In the genomic region with DNA sequence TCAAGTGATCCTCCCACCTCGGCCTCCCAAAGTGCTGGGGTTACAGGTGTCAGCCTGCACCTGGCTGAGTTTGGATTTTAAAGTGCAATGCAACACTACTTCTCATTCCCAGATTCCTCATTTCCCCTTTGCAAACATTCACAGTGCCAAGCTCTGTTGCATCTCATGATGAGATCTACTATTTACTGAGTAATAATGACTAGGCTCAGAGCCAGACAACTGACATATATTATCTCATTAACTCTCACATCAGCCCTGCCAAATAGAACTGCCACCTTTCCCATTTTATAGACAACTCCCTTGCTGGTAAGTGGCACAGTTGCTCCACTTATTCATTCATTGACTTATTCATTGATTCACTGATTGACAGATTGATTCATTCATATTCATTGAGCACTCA, we compare ENCODE assay signal across 8 cellular contexts. TPM values are rescaled to one million over a fixed set of nuclear protein-coding genes. Genes with fewer than 3 reads are reported as not detected.
DNase-seq lines count a peak whose midpoint lies in the region; ATAC-seq and TF ChIP-seq lines count a peak whose summit lies in the region.

No MANE protein-coding gene starts in this region.

- 91% methylated on average over 1 of the region's 1 CpG for WGBS in mesenchymal stem cell

- H2BK120ac ChIP-seq in mesenchymal stem cell (ENCODE audit: low read depth, low read length), result no peak overlapping the region

- H3K9ac ChIP-seq in mesenchymal stem cell (ENCODE audit: low read length), result no peak overlapping the region

- H3K27ac ChIP-seq in mesenchymal stem cell (ENCODE audit: low read length, poor library complexity, severe bottlenecking), result peak overlapping the region; percentile 17

- no peak overlapping the region for H3K4ac ChIP-seq in mesenchymal stem cell (ENCODE audit: low read depth in 1 of 2, low read length in 2 of 2)

- ATAC-seq in SK-N-SH treated with all-trans-retinoic acid at 6 μM for 48 hours (peak; percentile 44), HG02981 (IDR thresholded peaks at IDR 0.05; ENCODE audit: unreplicated experiment) (no peak)

- no peak overlapping the region for H2AFZ ChIP-seq in mesenchymal stem cell (ENCODE audit: low read depth, low read length)

- no peak overlapping the region for H4K8ac ChIP-seq in mesenchymal stem cell (ENCODE audit: low read length)

- peaks cover 0 to 30% of the 10 kb centered on the region in 2 experiments for H3K27me3 ChIP-seq in mesenchymal stem cell (ENCODE audit: control insufficient read depth in 1 of 2, insufficient read depth in 1 of 2, low read length in 2 of 2)

- H4K91ac ChIP-seq in mesenchymal stem cell (ENCODE audit: low read length), result no peak overlapping the region

- no peak overlapping the region for H2AK5ac ChIP-seq in mesenchymal stem cell (ENCODE audit: low read length, severe bottlenecking)

- no peak overlapping the region for H3K18ac ChIP-seq in mesenchymal stem cell (ENCODE audit: low read depth in 1 of 2, low read length in 2 of 2)

- peak; percentile 47 for DNase-seq in EH (ENCODE audit: low read depth)
- DNase-seq in NCI-H187 treated with DMSO at 0.1 percent for 48 hours (lab: John Stamatoyannopoulos, UW), result peak; percentile 70
- no peak for DNase-seq in mesenchymal stem cell
- no peak for DNase-seq in GM19240 (ENCODE audit: insufficient read length, low spot score)
- DNase-seq in stimulated activated naive CD4-positive, alpha-beta T cell (lab: John Stamatoyannopoulos, UW), result no peak
- DNase-seq in foreskin melanocyte, result no peak

- no peak overlapping the region for H2BK5ac ChIP-seq in mesenchymal stem cell (ENCODE audit: low read depth, low read length, poor library complexity, severe bottlenecking)

- H3K4me2 ChIP-seq in mesenchymal stem cell (ENCODE audit: low read length, poor library complexity, severe bottlenecking), result no peak overlapping the region

- H3K4me3 ChIP-seq in mesenchymal stem cell (ENCODE audit: insufficient read depth in 1 of 2, low read depth in 1 of 2, low read length in 2 of 2), result no peak overlapping the region

- H3K14ac ChIP-seq in mesenchymal stem cell (ENCODE audit: low read length in 2 of 2), result no peak overlapping the region

- H3K79me1 ChIP-seq in mesenchymal stem cell (replicated peaks; ENCODE audit: low read length, poor library complexity, severe bottlenecking), result no peaks in the 10 kb centered on the region

- no peak overlapping the region for H2BK15ac ChIP-seq in mesenchymal stem cell (ENCODE audit: low read depth, poor library complexity, severe bottlenecking)

- H2BK12ac ChIP-seq in mesenchymal stem cell (ENCODE audit: low read length in 2 of 2), result no peak overlapping the region

- H3K36me3 ChIP-seq in mesenchymal stem cell (ENCODE audit: control insufficient read depth in 1 of 2, insufficient read depth in 2 of 2, low read depth in 1 of 2, low read length in 2 of 2), result no peaks in the 10 kb centered on the region

- peaks cover 11% of the 10 kb centered on the region for H3K4me1 ChIP-seq in mesenchymal stem cell (ENCODE audit: control insufficient read depth, insufficient read depth, low read depth, low read length)

- no peaks in the 10 kb centered on the region for H3K9me3 ChIP-seq in mesenchymal stem cell (ENCODE audit: control insufficient read depth, low read length)

- no peak overlapping the region for H3K23ac ChIP-seq in mesenchymal stem cell (ENCODE audit: low read length in 2 of 2)

TF ChIP-seq in SK-N-SH treated with all-trans-retinoic acid at 6 μM for 48 hours, 23 proteins besides CTCF, POLR2A, EP300 and RAD21:
- TF ChIP-seq ISL1 (CRISPR knock-in tag; IDR thresholded peaks at IDR 0.05) (0 out of 2 replicates have a peak, but pooled peaks have one; percentile 16), ZNF565 (CRISPR knock-in tag; conservative IDR thresholded peaks at IDR 0.05; ENCODE audit: low read depth) (no peak), PATZ1 (CRISPR knock-in tag; IDR thresholded peaks at IDR 0.05; ENCODE audit: borderline replicate concordance) (no peak), ZNF70 (CRISPR knock-in tag; IDR thresholded peaks at IDR 0.05) (no peak)

RNA-seq across cellular contexts. Expression of gene PDE6A, which starts 7.0 kb away (rescaled TPM):
- polyA plus RNA-seq in mesenchymal stem cell (2013, experiment 1 of 2), result 0.01 TPM
- 0.03 TPM for polyA plus RNA-seq in mesenchymal stem cell (2013, experiment 2 of 2)

RNA-seq across cellular contexts. Expression of gene SLC26A2, which starts 22.9 kb away (rescaled TPM):
- polyA plus RNA-seq in mesenchymal stem cell (2013, experiment 1 of 2), result 11.6 TPM
- 11.9 TPM for polyA plus RNA-seq in mesenchymal stem cell (2013, experiment 2 of 2)

Comparison
In these comparisons a context has a peak if more than half of its experiments do, and no peak if none do; other contexts are left out.
1. DNase-seq: peak in EH (single experiment) and NCI-H187 treated with DMSO at 0.1 percent for 48 hours (single experiment); none in mesenchymal stem cell (single experiment), GM19240 (single experiment), stimulated activated naive CD4-positive, alpha-beta T cell (0 of 6) and foreskin melanocyte (single experiment).